19 cellular contexts compared by ENCODE assay signal in genomic region chr11:1468002-1468401, GRCh38.
"Had no signal": no experiment of that assay in that cellular context is flagged by ENCODE, and none has a peak within 500 bp of the region (broad histone marks: within the 10 kb centered on the region; RNA-seq: fewer than 3 reads in every experiment).

No MANE protein-coding gene starts in this region.

- H3K9me3 ChIP-seq: suprapubic skin, upper lobe of left lung had no signal

- H3K4me3 Mint-ChIP-seq: activated naive CD4-positive, alpha-beta T cell treated with anti-CD3 and anti-CD28 coated beads for 36 hours; activated naive CD8-positive, alpha-beta T cell treated with anti-CD3 and anti-CD28 coated beads, Interleukin-2, amount 50 U/mL, for 24 hours; activated T-cell treated with anti-CD3 and anti-CD28 coated beads, Interleukin-2, amount 50 U/mL, for 4 hours; brain; natural killer cell treated with Interleukin-12 subunit alpha and Interleukin-12 subunit beta and Interleukin-15 and Interleukin-18, amount 100 ng/mL, for 72 hours; stimulated activated naive CD8-positive, alpha-beta T cell treated with anti-CD3 and anti-CD28 coated beads, Interleukin-15, Interleukin-2, amounts not matched to agents 100 ng/mL and 50 ng/mL, for 24 hours had no signal

- ATAC-seq: activated naive CD8-positive, alpha-beta T cell treated with anti-CD3 and anti-CD28 coated beads, Interleukin-2, amount 50 U/mL, for 24 hours; activated T-cell treated with anti-CD3 and anti-CD28 coated beads, Interleukin-2, amount 50 U/mL, for 4 hours; esophagus mucosa; natural killer cell treated with Interleukin-12 subunit alpha and Interleukin-12 subunit beta and Interleukin-15 and Interleukin-18, amount 100 ng/mL, for 72 hours had no signal

- H3K27ac ChIP-seq: suprapubic skin, upper lobe of left lung had no signal

- H3K27ac Mint-ChIP-seq: activated naive CD4-positive, alpha-beta T cell treated with anti-CD3 and anti-CD28 coated beads for 36 hours; activated naive CD8-positive, alpha-beta T cell treated with anti-CD3 and anti-CD28 coated beads, Interleukin-2, amount 50 U/mL, for 24 hours; natural killer cell treated with Interleukin-12 subunit alpha and Interleukin-12 subunit beta and Interleukin-15 and Interleukin-18, amount 100 ng/mL, for 72 hours; stimulated activated naive CD8-positive, alpha-beta T cell treated with anti-CD3 and anti-CD28 coated beads, Interleukin-15, Interleukin-2, amounts not matched to agents 100 ng/mL and 50 ng/mL, for 24 hours had no signal

- H3K36me3 Mint-ChIP-seq: natural killer cell treated with Interleukin-12 subunit alpha and Interleukin-12 subunit beta and Interleukin-15 and Interleukin-18, amount 100 ng/mL, for 72 hours had no signal

- FAIRE-seq: colon had no signal

- H3K9me3 Mint-ChIP-seq: activated naive CD4-positive, alpha-beta T cell treated with anti-CD3 and anti-CD28 coated beads for 36 hours; activated naive CD8-positive, alpha-beta T cell treated with anti-CD3 and anti-CD28 coated beads, Interleukin-2, amount 50 U/mL, for 24 hours; activated T-cell treated with anti-CD3 and anti-CD28 coated beads, Interleukin-2, amount 50 U/mL, for 4 hours; brain; natural killer cell treated with Interleukin-12 subunit alpha and Interleukin-12 subunit beta and Interleukin-15 and Interleukin-18, amount 100 ng/mL, for 72 hours; stimulated activated naive CD8-positive, alpha-beta T cell treated with anti-CD3 and anti-CD28 coated beads, Interleukin-15, Interleukin-2, amounts not matched to agents 100 ng/mL and 50 ng/mL, for 24 hours had no signal

- H3K4me1 ChIP-seq: suprapubic skin, upper lobe of left lung had no signal

- DNase-seq: activated CD4-positive, alpha-beta T cell treated with anti-CD3 and anti-CD28 coated beads for 48 hours; activated CD4-positive, CD25-positive, alpha-beta regulatory T cell; activated CD8-positive, alpha-beta memory T cell treated with anti-CD3 and anti-CD28 coated beads, Interleukin-2, amount 50 U/mL, for 4 hours; activated naive CD4-positive, alpha-beta T cell treated with anti-CD3 and anti-CD28 coated beads for 36 hours; activated naive CD8-positive, alpha-beta T cell treated with anti-CD3 and anti-CD28 coated beads, Interleukin-2, amount 50 U/mL, for 24 hours; activated T-cell treated with anti-CD3 and anti-CD28 coated beads, Interleukin-2, amount 50 U/mL, for 4 hours; central memory CD4-positive, alpha-beta T cell; posterior cingulate gyrus; stimulated activated CD8-positive, alpha-beta memory T cell treated with anti-CD3 and anti-CD28 coated beads, Interleukin-4, amount 100 ng/mL, for 48 hours; T-helper 1 cell; T1000 had no signal

- H3K4me3 ChIP-seq: lung, suprapubic skin, upper lobe of left lung had no signal

- H3K27me3 ChIP-seq: suprapubic skin, upper lobe of left lung had no signal

- H3K27me3 Mint-ChIP-seq: activated naive CD8-positive, alpha-beta T cell treated with anti-CD3 and anti-CD28 coated beads, Interleukin-2, amount 50 U/mL, for 24 hours; brain; natural killer cell treated with Interleukin-12 subunit alpha and Interleukin-12 subunit beta and Interleukin-15 and Interleukin-18, amount 100 ng/mL, for 72 hours; stimulated activated naive CD8-positive, alpha-beta T cell treated with anti-CD3 and anti-CD28 coated beads, Interleukin-15, Interleukin-2, amounts not matched to agents 100 ng/mL and 50 ng/mL, for 24 hours had no signal

- H3K4me1 Mint-ChIP-seq: activated naive CD8-positive, alpha-beta T cell treated with anti-CD3 and anti-CD28 coated beads, Interleukin-2, amount 50 U/mL, for 24 hours had no signal
